In genomic region chr9:15741015-15741414, GRCh38 we compare ENCODE assay signal across 15 cellular contexts.
DNase-seq lines count a peak whose midpoint lies in the region; ATAC-seq, FAIRE-seq and TF ChIP-seq lines count a peak whose summit lies in the region.
"Had no signal": no experiment of that assay in that cellular context is flagged by ENCODE, and none has a peak within 500 bp of the region (broad histone marks: within the 10 kb centered on the region; RNA-seq: fewer than 3 reads in every experiment).

No MANE protein-coding gene starts in this region.

- TF ChIP-seq CTCF in IMR-90 (conservative IDR thresholded peaks at IDR 0.05; ENCODE audit: low read depth, low read length): no peak
- TF ChIP-seq CTCF in H1 (IDR thresholded peaks at IDR 0.05; ENCODE audit: control extremely low read depth in 1 of 3, insufficient read depth in 1 of 3, low read depth in 1 of 3, low read length in 3 of 3): no peak

- no peak overlapping the region for H4K91ac ChIP-seq in IMR-90 (ENCODE audit: insufficient read depth, low read depth, low read length)
- H4K91ac ChIP-seq in H1 (replicated peaks; ENCODE audit: insufficient read length, low read length): no peak overlapping the region

- no peaks in the 10 kb centered on the region; the same call in 1 of the 2 replicates for H3K9me1 ChIP-seq in IMR-90 (ENCODE audit: insufficient read depth, low read length)

- no peak overlapping the region for H2AFZ ChIP-seq in IMR-90 (replicated peaks; ENCODE audit: low read length, poor library complexity)
- no peak overlapping the region for H2AFZ ChIP-seq in H1 (ENCODE audit: low read length)
- H2AFZ ChIP-seq: GM23248 had no signal

- POLR2A ChIA-PET in IMR-90 (lab: Charles Lee; ENCODE audit: unreplicated experiment) (no interaction called here), H1 (lab: Charles Lee; ENCODE audit: partially characterized antibody) (no interaction called here)

- ATAC-seq in IMR-90 (ENCODE audit: low read depth) (no peak), GM21526 (IDR thresholded peaks at IDR 0.05; ENCODE audit: low FRiP score, unreplicated experiment) (no peak)
- ATAC-seq: HCT116 had no signal

- H2AK9ac ChIP-seq in IMR-90 (replicated peaks; ENCODE audit: low read depth, low read length, poor library complexity): no peak overlapping the region

- no TSS peak for BruUV-seq in IMR-90 (replicated peaks; lab: Mats Ljungman, UMichigan)

- H4K20me1 ChIP-seq in IMR-90 (ENCODE audit: insufficient read depth, low read length) (no peaks in the 10 kb centered on the region), H1 (replicated peaks in 1 of 2; ENCODE audit: control insufficient read depth in 1 of 2, insufficient read depth in 2 of 2, low read length in 2 of 2) (no peaks in the 10 kb centered on the region)

- H4K8ac ChIP-seq in IMR-90 (ENCODE audit: low read depth in 2 of 2, low read length in 2 of 2): no peak overlapping the region
- no peak overlapping the region for H4K8ac ChIP-seq in H1 (ENCODE audit: extremely low read depth, insufficient read depth, low read length)

- H3K23me2 ChIP-seq in H1 (ENCODE audit: low read depth, low read length): no peaks in the 10 kb centered on the region

- H3K4me2 ChIP-seq in IMR-90 (ENCODE audit: low read depth, low read length) (no peak overlapping the region), H1 (ENCODE audit: insufficient read depth in 1 of 2, low read depth in 2 of 2, low read length in 2 of 2) (no peak overlapping the region)

- FAIRE-seq in G401.6 (lab: Jason Lieb, UNC) (peak; percentile 36), H1 (lab: Jason Lieb, UNC) (no peak)
- FAIRE-seq: GM12892 had no signal

- H3K9me3 ChIP-seq in IMR-90 (ENCODE audit: control insufficient read depth, insufficient read depth, low read length) (no peaks in the 10 kb centered on the region), H1 (ENCODE audit: insufficient read depth in 2 of 2, low read depth in 1 of 2, low read length in 1 of 2) (no peaks in the 10 kb centered on the region)

- no peaks in the 10 kb centered on the region for H3K79me1 ChIP-seq in IMR-90 (ENCODE audit: low read depth in 1 of 2, low read length in 2 of 2)
- no peaks in the 10 kb centered on the region for H3K79me1 ChIP-seq in H1 (ENCODE audit: low read depth, low read length)

- H3K79me2 ChIP-seq in H1 (ENCODE audit: control insufficient read depth in 1 of 2, insufficient read depth in 2 of 2, low read length in 2 of 2): no peaks in the 10 kb centered on the region

- CTCF ChIA-PET in IMR-90 (lab: Yijun Ruan, JAX): no interaction called here
- CTCF ChIA-PET in H1 (lab: Charles Lee; ENCODE audit: partially characterized antibody): no interaction called here

- H3K27ac ChIP-seq in IMR-90 (ENCODE audit: insufficient read depth, low read length): no peak overlapping the region
- no peak overlapping the region for H3K27ac ChIP-seq in H1 (ENCODE audit: low read depth, low read length)
- H3K27ac ChIP-seq: GM23248 had no signal

- TF ChIP-seq POLR2A in IMR-90 (IDR thresholded peaks at IDR 0.05; ENCODE audit: low read depth, low read length) (no peak), H1 (IDR thresholded peaks at IDR 0.05; ENCODE audit: control extremely low read depth in 1 of 2, low read depth in 2 of 2, low read length in 2 of 2) (no peak)

- H3K9ac ChIP-seq in IMR-90 (ENCODE audit: low read depth, low read length) (no peak overlapping the region), H1 (replicated peaks in 1 of 4; ENCODE audit: extremely low read depth in 1 of 4, low read depth in 3 of 4, low read length in 3 of 4) (no peak overlapping the region)
- H3K9ac ChIP-seq: GM23248 had no signal

- WGBS in IMR-90 (ENCODE audit: extremely low coverage in 2 of 2, insufficient read length in 1 of 2), 2 experiments: no CpG with 5 or more reads among the region's 2 CpGs
- 39% methylated on average over 2 of the region's 2 CpGs; no CpG with 5 or more reads in 1 of the 2 experiments for WGBS in H1 (ENCODE audit: extremely low coverage in 1 of 2, insufficient coverage in 1 of 2, insufficient read length in 1 of 2, insufficient replicate concordance in 2 of 2, low coverage in 1 of 2, low lambda C conversion rate in 2 of 2, missing lambda C conversion rate in 1 of 2), 2 experiments

- no peak overlapping the region for H3K23ac ChIP-seq in IMR-90 (ENCODE audit: low read depth, low read length)
- no peak overlapping the region for H3K23ac ChIP-seq in H1 (ENCODE audit: insufficient read length)

- H3K56ac ChIP-seq in IMR-90 (ENCODE audit: extremely low read depth, insufficient read depth, low read length): no peak overlapping the region
- H3K56ac ChIP-seq in H1 (replicated peaks; ENCODE audit: insufficient read length, low read depth, low read length): no peak overlapping the region

- dilution Hi-C loops in IMR-90 (cut with HindIII; ENCODE audit: low sequenced_read_pairs, unreplicated experiment): no loop called here

- H2BK12ac ChIP-seq in H1 (ENCODE audit: low read depth, low read length): no peak overlapping the region

- H3K4ac ChIP-seq in IMR-90 (ENCODE audit: low read depth, low read length): no peak overlapping the region
- no peak overlapping the region for H3K4ac ChIP-seq in H1 (replicated peaks; ENCODE audit: insufficient read length, low read depth, low read length)

- H3K14ac ChIP-seq in IMR-90 (replicated peaks; ENCODE audit: low read depth, low read length) (no peak overlapping the region), H1 (ENCODE audit: insufficient read length) (no peak overlapping the region)

- TF ChIP-seq EP300 in H1 (IDR thresholded peaks at IDR 0.05; ENCODE audit: borderline replicate concordance in 1 of 2, low read depth in 2 of 2, low read length in 2 of 2): no peak

- intact Hi-C loops in IMR-90 (cut with micrococcal nuclease): no loop called here

- TF ChIP-seq RAD21 in IMR-90 (IDR thresholded peaks at IDR 0.05; ENCODE audit: low read length): no peak
- no peak for TF ChIP-seq RAD21 in H1 (IDR thresholded peaks at IDR 0.05 in 1 of 2, conservative IDR thresholded peaks at IDR 0.05 in 1 of 2; ENCODE audit: low read depth in 2 of 2, low read length in 2 of 2)

- H2BK5ac ChIP-seq in IMR-90 (ENCODE audit: low read depth, low read length, poor library complexity, severe bottlenecking) (no peak overlapping the region), H1 (ENCODE audit: low read depth, low read length) (no peak overlapping the region)

- H4K5ac ChIP-seq in IMR-90 (ENCODE audit: low read depth, low read length) (no peak overlapping the region), H1 (ENCODE audit: insufficient read length, low read depth, low read length) (no peak overlapping the region)

- H3K36me3 ChIP-seq in IMR-90 (ENCODE audit: control insufficient read depth, insufficient read depth, low read length) (no peaks in the 10 kb centered on the region), H1 (ENCODE audit: control insufficient read depth in 2 of 4, insufficient read depth in 4 of 4, low read length in 3 of 4) (no peaks in the 10 kb centered on the region)

- H2BK20ac ChIP-seq in IMR-90 (ENCODE audit: low read depth, low read length) (no peak overlapping the region), H1 (ENCODE audit: low read length) (no peak overlapping the region)

- H3K4me1 ChIP-seq in IMR-90 (ENCODE audit: control insufficient read depth, insufficient read depth, low read length) (0 out of 2 replicates have a peak, but pooled peaks cover 1% of the 10 kb centered on the region), H1 (replicated peaks in 1 of 4; ENCODE audit: control insufficient read depth in 3 of 4, insufficient read depth in 4 of 4, low read length in 3 of 4) (no peaks in the 10 kb centered on the region)

- no peak for DNase-seq in IMR-90
- DNase-seq in H1 (ENCODE audit: low read depth in 1 of 2, low spot score in 2 of 2): no peak
- no peak for DNase-seq in DMS153 (lab: John Stamatoyannopoulos, UW)
- no peak for DNase-seq in GDM1 (lab: John Stamatoyannopoulos, UW)
- DNase-seq: C1 segment of cervical spinal cord; CD4-positive, alpha-beta memory T cell; COR-L47; DMS79; EL; GM23248; H9 had no signal

- in situ Hi-C loops in IMR-90 (cut with MboI; ENCODE audit: low sequenced_read_pairs): no loop called here

- H2BK120ac ChIP-seq in IMR-90 (ENCODE audit: low read depth, low read length): no peak overlapping the region
- H2BK120ac ChIP-seq in H1 (replicated peaks; ENCODE audit: low read depth, low read length): no peak overlapping the region

- H3K18ac ChIP-seq in IMR-90 (ENCODE audit: low read depth, low read length): no peak overlapping the region
- no peak overlapping the region for H3K18ac ChIP-seq in H1 (ENCODE audit: extremely low read depth, low read length)

- H3K4me3 ChIP-seq in IMR-90 (ENCODE audit: insufficient read depth, low read depth, low read length): no peak overlapping the region
- no peak overlapping the region for H3K4me3 ChIP-seq in H1 (ENCODE audit: extremely low read depth in 1 of 4, insufficient read depth in 2 of 4, low read depth in 3 of 4, low read length in 4 of 4)
- H3K4me3 ChIP-seq: GM23248 had no signal

- H3K27me3 ChIP-seq in IMR-90 (ENCODE audit: control insufficient read depth, insufficient read depth, low read length) (no peaks in the 10 kb centered on the region), H1 (replicated peaks in 1 of 4; ENCODE audit: control insufficient read depth in 3 of 4, extremely low read depth in 1 of 4, insufficient read depth in 3 of 4, low read length in 3 of 4) (no peaks in the 10 kb centered on the region)

- H2AK5ac ChIP-seq in IMR-90 (ENCODE audit: low read depth, low read length) (no peak overlapping the region), H1 (ENCODE audit: low read depth, low read length) (no peak overlapping the region)

- H2BK15ac ChIP-seq in IMR-90 (ENCODE audit: low read depth, low read length) (no peak overlapping the region), H1 (ENCODE audit: low read length) (no peak overlapping the region)

TF ChIP-seq in IMR-90, 13 proteins besides CTCF, POLR2A, EP300 and RAD21:
- TF ChIP-seq MXI1 (IDR thresholded peaks at IDR 0.05; ENCODE audit: borderline replicate concordance, low read depth, low read length) (no peak), RCOR1 (IDR thresholded peaks at IDR 0.05; ENCODE audit: insufficient replicate concordance, low read length) (no peak), CEBPB (IDR thresholded peaks at IDR 0.05; ENCODE audit: low read depth, low read length) (peak; percentile 80), RFX5 (IDR thresholded peaks at IDR 0.05; ENCODE audit: low read depth, low read length) (no peak)

TF ChIP-seq in H1, 55 proteins besides CTCF, POLR2A, EP300 and RAD21:
- TF ChIP-seq CEBPB (IDR thresholded peaks at IDR 0.05; ENCODE audit: low read depth, low read length) (peak; percentile 17; the same call in 1 of the 2 replicates), RFX5 (IDR thresholded peaks at IDR 0.05; ENCODE audit: borderline replicate concordance, low read depth, low read length) (no peak)
